ENCODE assay signal across 22 cellular contexts in the genomic region with DNA sequence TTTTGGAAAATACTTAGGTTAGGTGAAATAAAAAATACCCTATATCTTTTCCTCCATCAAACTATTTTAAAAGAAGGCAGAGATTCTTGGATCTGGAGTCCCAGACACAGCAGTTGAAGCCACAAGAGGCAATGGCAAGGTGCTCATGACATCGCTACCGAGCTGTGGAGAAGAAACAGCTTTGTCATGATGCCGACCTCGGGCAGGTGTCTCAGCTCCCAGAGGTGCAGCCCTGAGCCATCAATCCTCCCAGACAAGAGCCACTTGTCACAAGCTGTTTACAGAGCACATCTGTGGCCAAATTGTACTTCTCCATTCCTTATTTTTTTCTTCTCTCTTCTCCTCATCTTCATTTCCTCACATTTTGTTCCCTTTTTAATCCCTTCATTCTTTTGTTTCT.
A peak's percentile ranks its signal among the peaks of the same experiment; 100 is the strongest.
DNase-seq lines count a peak whose midpoint lies in the region; ATAC-seq and TF ChIP-seq lines count a peak whose summit lies in the region.
"Had no signal": no experiment of that assay in that cellular context is flagged by ENCODE, and none has a peak within 500 bp of the region (broad histone marks: within the 10 kb centered on the region; RNA-seq: fewer than 3 reads in every experiment).

No MANE protein-coding gene starts in this region.

- peak; percentile 68 for DNase-seq in COLO668 (lab: John Stamatoyannopoulos, UW; ENCODE audit: unreplicated experiment)
- peak; percentile 4 for DNase-seq in GM12865 (ENCODE audit: low read depth)
- DNase-seq in NCI-H1930 (lab: John Stamatoyannopoulos, UW), result peak; percentile 6 to 10
- DNase-seq in NCI-H69 (lab: John Stamatoyannopoulos, UW), result peak; percentile 89
- DNase-seq in activated gamma-delta T cell treated with Interleukin-2 at 50 U/mL for 16 hours, result no peak
- DNase-seq in GM19238 (ENCODE audit: insufficient read length, low spot score), result no peak
- no peak for DNase-seq in T-helper 2 cell treated with Interferon-gamma antibody and Interleukin-4, amounts not matched to agents 5 μg/mL and 100 μg/mL, for 36 hours (ENCODE audit: low spot score)
- DNase-seq: activated CD4-positive, alpha-beta T cell treated with anti-CD3 and anti-CD28 coated beads, Interleukin-2, amount 50 U/mL, for 1 hour; activated naive CD8-positive, alpha-beta T cell treated with anti-CD3 and anti-CD28 coated beads for 36 hours; CD4-positive, CD25-positive, alpha-beta regulatory T cell; central memory CD4-positive, alpha-beta T cell; left colon; mesenchymal stem cell; NCI-H2081; stimulated activated CD4-positive, alpha-beta T cell treated with anti-CD3 and anti-CD28 coated beads, Interleukin-12 subunit alpha, Interleukin-12 subunit beta, amount 100 ng/mL, for 4 hours; stimulated activated CD4-positive, alpha-beta T cell treated with anti-CD3 and anti-CD28 coated beads, Interleukin-4, amount 100 ng/mL, for 4 hours had no signal

- peaks cover 2% of the 10 kb centered on the region for H3K4me1 Mint-ChIP-seq in T-helper 2 cell treated with Interferon-gamma antibody and Interleukin-4, amounts not matched to agents 5 μg/mL and 100 μg/mL, for 36 hours (ENCODE audit: low read depth)
- H3K4me1 Mint-ChIP-seq: CD4-positive, CD25-positive, alpha-beta regulatory T cell had no signal

- ATAC-seq in GM18858 (IDR thresholded peaks at IDR 0.05; ENCODE audit: unreplicated experiment), result no peak
- ATAC-seq: left colon had no signal

- H3K9me3 Mint-ChIP-seq in T-helper 2 cell treated with Interferon-gamma antibody and Interleukin-4, amounts not matched to agents 5 μg/mL and 100 μg/mL, for 36 hours, result no peaks in the 10 kb centered on the region
- H3K9me3 Mint-ChIP-seq: activated naive CD8-positive, alpha-beta T cell treated with anti-CD3 and anti-CD28 coated beads for 36 hours; activated T-helper 1 cell treated with anti-CD3 and anti-CD28 coated beads, Interleukin-12 subunit alpha, Interleukin-12 subunit beta, Interleukin-2, Interleukin-4 antibody, amounts not matched to agents 30 ng/mL and 10 ng/mL and 1 ng/mL, durations not matched to agents 14 hours and 24 hours and 36 hours; CD4-positive, CD25-positive, alpha-beta regulatory T cell; stimulated activated naive CD8-positive, alpha-beta T cell treated with anti-CD3 and anti-CD28 coated beads, Interleukin-15, Interleukin-2, amounts not matched to agents 100 ng/mL and 50 ng/mL, for 24 hours had no signal

- H3K27ac Mint-ChIP-seq in T-helper 2 cell treated with Interferon-gamma antibody and Interleukin-4, amounts not matched to agents 5 μg/mL and 100 μg/mL, for 36 hours, result no peak overlapping the region
- H3K27ac Mint-ChIP-seq: activated naive CD8-positive, alpha-beta T cell treated with anti-CD3 and anti-CD28 coated beads for 36 hours; activated T-helper 1 cell treated with anti-CD3 and anti-CD28 coated beads, Interleukin-12 subunit alpha, Interleukin-12 subunit beta, Interleukin-2, Interleukin-4 antibody, amounts not matched to agents 30 ng/mL and 10 ng/mL and 1 ng/mL, durations not matched to agents 14 hours and 24 hours and 36 hours; CD4-positive, CD25-positive, alpha-beta regulatory T cell; stimulated activated naive CD8-positive, alpha-beta T cell treated with anti-CD3 and anti-CD28 coated beads, Interleukin-15, Interleukin-2, amounts not matched to agents 100 ng/mL and 50 ng/mL, for 24 hours had no signal

- H3K36me3 Mint-ChIP-seq in T-helper 2 cell treated with Interferon-gamma antibody and Interleukin-4, amounts not matched to agents 5 μg/mL and 100 μg/mL, for 36 hours (ENCODE audit: low read depth), result no peaks in the 10 kb centered on the region
- H3K36me3 Mint-ChIP-seq: activated naive CD8-positive, alpha-beta T cell treated with anti-CD3 and anti-CD28 coated beads for 36 hours; CD4-positive, CD25-positive, alpha-beta regulatory T cell had no signal

- no peak for TF ChIP-seq CTCF in GM12865 (IDR thresholded peaks at IDR 0.05; ENCODE audit: insufficient read depth, low read depth, low read length, missing control alignments)

- H3K4me3 Mint-ChIP-seq in T-helper 2 cell treated with Interferon-gamma antibody and Interleukin-4, amounts not matched to agents 5 μg/mL and 100 μg/mL, for 36 hours, result no peak overlapping the region
- H3K4me3 Mint-ChIP-seq: activated naive CD8-positive, alpha-beta T cell treated with anti-CD3 and anti-CD28 coated beads for 36 hours; activated T-helper 1 cell treated with anti-CD3 and anti-CD28 coated beads, Interleukin-12 subunit alpha, Interleukin-12 subunit beta, Interleukin-2, Interleukin-4 antibody, amounts not matched to agents 30 ng/mL and 10 ng/mL and 1 ng/mL, durations not matched to agents 14 hours and 24 hours and 36 hours; CD4-positive, CD25-positive, alpha-beta regulatory T cell; stimulated activated naive CD8-positive, alpha-beta T cell treated with anti-CD3 and anti-CD28 coated beads, Interleukin-15, Interleukin-2, amounts not matched to agents 100 ng/mL and 50 ng/mL, for 24 hours had no signal

- peaks cover 35% of the 10 kb centered on the region for H3K27me3 Mint-ChIP-seq in T-helper 2 cell treated with Interferon-gamma antibody and Interleukin-4, amounts not matched to agents 5 μg/mL and 100 μg/mL, for 36 hours (ENCODE audit: low read depth)

- no peak overlapping the region for H3K4me3 ChIP-seq in GM12865 (ENCODE audit: low read depth, low read length)
- H3K4me3 ChIP-seq: heart right ventricle, SK-N-MC, tibial nerve had no signal

Comparison
In these comparisons a context has a peak if more than half of its experiments do, and no peak if none do; other contexts are left out.
1. DNase-seq: peak in COLO668 (single experiment), GM12865 (single experiment), NCI-H1930 (2 of 2) and NCI-H69 (single experiment); none in activated gamma-delta T cell treated with Interleukin-2 at 50 U/mL for 16 hours (single experiment), GM19238 (single experiment) and T-helper 2 cell treated with Interferon-gamma antibody and Interleukin-4, amounts not matched to agents 5 μg/mL and 100 μg/mL, for 36 hours (single experiment).